ENCODE assay signal across 1 cellular context in the genomic region with DNA sequence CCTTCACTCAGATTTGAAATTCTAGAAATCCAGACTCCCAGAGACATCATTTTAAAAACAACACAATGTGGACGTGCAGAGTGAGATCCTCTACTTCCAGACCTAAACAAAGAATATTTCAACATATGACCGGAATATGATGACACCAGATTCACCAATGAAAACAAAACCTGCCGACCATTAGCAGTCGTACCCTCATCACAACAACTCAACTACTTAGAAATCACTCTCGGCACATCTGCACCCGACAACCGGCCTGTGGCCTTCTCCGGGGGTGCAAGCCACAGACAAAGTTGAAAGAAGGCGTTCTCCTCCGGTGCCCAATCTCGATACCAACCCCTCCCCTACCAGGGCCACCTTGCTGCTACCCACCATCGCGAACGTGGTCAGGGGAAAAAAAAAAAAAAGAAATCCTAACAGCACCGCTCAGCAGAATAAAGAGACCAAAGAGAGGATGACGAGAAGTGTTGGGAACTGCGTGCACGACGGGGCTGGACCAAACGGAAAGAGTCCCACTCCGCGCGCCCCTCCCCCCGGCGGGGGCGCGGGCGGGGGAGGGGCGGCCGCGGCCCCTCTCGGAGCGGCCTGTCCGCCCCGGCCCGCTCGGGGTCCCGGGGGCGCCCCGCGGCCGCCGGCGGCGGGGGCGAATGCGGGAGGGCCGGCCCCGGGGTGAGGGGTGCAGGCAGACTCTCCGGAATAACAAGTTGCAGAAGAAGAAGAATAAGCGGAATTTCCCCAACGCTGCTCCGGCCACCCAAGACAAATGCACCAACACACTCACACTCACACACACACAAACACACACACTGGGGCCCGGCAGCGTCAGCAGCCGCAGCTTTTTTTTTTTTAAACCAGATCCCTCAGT.
TF ChIP-seq lines count a peak whose summit lies in the region.

No MANE protein-coding gene starts in this region.

TF ChIP-seq in HEK293, 187 proteins besides CTCF, POLR2A, EP300 and RAD21 (continued from another document and continues in another):
- TF ChIP-seq, protein P1, sequence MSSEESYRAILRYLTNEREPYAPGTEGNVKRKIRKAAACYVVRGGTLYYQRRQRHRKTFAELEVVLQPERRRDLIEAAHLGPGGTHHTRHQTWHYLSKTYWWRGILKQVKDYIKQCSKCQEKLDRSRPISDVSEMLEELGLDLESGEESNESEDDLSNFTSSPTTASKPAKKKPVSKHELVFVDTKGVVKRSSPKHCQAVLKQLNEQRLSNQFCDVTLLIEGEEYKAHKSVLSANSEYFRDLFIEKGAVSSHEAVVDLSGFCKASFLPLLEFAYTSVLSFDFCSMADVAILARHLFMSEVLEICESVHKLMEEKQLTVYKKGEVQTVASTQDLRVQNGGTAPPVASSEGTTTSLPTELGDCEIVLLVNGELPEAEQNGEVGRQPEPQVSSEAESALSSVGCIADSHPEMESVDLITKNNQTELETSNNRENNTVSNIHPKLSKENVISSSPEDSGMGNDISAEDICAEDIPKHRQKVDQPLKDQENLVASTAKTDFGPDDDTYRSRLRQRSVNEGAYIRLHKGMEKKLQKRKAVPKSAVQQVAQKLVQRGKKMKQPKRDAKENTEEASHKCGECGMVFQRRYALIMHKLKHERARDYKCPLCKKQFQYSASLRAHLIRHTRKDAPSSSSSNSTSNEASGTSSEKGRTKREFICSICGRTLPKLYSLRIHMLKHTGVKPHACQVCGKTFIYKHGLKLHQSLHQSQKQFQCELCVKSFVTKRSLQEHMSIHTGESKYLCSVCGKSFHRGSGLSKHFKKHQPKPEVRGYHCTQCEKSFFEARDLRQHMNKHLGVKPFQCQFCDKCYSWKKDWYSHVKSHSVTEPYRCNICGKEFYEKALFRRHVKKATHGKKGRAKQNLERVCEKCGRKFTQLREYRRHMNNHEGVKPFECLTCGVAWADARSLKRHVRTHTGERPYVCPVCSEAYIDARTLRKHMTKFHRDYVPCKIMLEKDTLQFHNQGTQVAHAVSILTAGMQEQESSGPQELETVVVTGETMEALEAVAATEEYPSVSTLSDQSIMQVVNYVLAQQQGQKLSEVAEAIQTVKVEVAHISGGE (tag by site-specific recombination; conservative IDR thresholded peaks at IDR 0.05; ENCODE audit: low read depth) = peak; percentile 32; the same call in 1 of the 2 replicates
- TF ChIP-seq ZNF629 (tag by site-specific recombination; IDR thresholded peaks at IDR 0.05) = peak; percentile 28; the same call in 1 of the 2 replicates
- TF ChIP-seq ZNF785 (tag by site-specific recombination; IDR thresholded peaks at IDR 0.05) = no peak
- 0 out of 2 replicates have a peak, but pooled peaks have one; percentile 24 for TF ChIP-seq ZFP37 (tag by site-specific recombination; IDR thresholded peaks at IDR 0.05)
- TF ChIP-seq, protein P2, sequence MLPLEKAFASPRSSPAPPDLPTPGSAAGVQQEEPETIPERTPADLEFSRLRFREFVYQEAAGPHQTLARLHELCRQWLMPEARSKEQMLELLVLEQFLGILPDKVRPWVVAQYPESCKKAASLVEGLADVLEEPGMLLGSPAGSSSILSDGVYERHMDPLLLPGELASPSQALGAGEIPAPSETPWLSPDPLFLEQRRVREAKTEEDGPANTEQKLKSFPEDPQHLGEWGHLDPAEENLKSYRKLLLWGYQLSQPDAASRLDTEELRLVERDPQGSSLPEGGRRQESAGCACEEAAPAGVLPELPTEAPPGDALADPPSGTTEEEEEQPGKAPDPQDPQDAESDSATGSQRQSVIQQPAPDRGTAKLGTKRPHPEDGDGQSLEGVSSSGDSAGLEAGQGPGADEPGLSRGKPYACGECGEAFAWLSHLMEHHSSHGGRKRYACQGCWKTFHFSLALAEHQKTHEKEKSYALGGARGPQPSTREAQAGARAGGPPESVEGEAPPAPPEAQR (tag by site-specific recombination; IDR thresholded peaks at IDR 0.05) = no peak
- TF ChIP-seq, protein P3, sequence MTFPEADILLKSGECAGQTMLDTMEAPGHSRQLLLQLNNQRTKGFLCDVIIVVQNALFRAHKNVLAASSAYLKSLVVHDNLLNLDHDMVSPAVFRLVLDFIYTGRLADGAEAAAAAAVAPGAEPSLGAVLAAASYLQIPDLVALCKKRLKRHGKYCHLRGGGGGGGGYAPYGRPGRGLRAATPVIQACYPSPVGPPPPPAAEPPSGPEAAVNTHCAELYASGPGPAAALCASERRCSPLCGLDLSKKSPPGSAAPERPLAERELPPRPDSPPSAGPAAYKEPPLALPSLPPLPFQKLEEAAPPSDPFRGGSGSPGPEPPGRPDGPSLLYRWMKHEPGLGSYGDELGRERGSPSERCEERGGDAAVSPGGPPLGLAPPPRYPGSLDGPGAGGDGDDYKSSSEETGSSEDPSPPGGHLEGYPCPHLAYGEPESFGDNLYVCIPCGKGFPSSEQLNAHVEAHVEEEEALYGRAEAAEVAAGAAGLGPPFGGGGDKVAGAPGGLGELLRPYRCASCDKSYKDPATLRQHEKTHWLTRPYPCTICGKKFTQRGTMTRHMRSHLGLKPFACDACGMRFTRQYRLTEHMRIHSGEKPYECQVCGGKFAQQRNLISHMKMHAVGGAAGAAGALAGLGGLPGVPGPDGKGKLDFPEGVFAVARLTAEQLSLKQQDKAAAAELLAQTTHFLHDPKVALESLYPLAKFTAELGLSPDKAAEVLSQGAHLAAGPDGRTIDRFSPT (tag by site-specific recombination; IDR thresholded peaks at IDR 0.05) = peak; percentile 47; the same call in 1 of the 2 replicates
- TF ChIP-seq ZNF549 (tag by site-specific recombination; IDR thresholded peaks at IDR 0.05) = no peak
- TF ChIP-seq, protein P4, sequence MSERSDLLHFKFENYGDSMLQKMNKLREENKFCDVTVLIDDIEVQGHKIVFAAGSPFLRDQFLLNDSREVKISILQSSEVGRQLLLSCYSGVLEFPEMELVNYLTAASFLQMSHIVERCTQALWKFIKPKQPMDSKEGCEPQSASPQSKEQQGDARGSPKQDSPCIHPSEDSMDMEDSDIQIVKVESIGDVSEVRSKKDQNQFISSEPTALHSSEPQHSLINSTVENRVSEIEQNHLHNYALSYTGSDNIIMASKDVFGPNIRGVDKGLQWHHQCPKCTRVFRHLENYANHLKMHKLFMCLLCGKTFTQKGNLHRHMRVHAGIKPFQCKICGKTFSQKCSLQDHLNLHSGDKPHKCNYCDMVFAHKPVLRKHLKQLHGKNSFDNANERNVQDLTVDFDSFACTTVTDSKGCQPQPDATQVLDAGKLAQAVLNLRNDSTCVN (tag by site-specific recombination; optimal IDR thresholded peaks at IDR 0.05) = peak; percentile 71
- TF ChIP-seq ZNF341 (tag by site-specific recombination; IDR thresholded peaks at IDR 0.05; ENCODE audit: low read depth) = peak; percentile 83
- TF ChIP-seq ZBTB17 (tag by site-specific recombination; IDR thresholded peaks at IDR 0.05) = peak; percentile 91
- no peak for TF ChIP-seq KLF1 (tag by site-specific recombination; IDR thresholded peaks at IDR 0.05)
- TF ChIP-seq ZNF596 (tag by site-specific recombination; IDR thresholded peaks at IDR 0.05) = no peak
- no peak for TF ChIP-seq ZBTB48 (tag by site-specific recombination; IDR thresholded peaks at IDR 0.05)
- TF ChIP-seq SP3 (tag by site-specific recombination; IDR thresholded peaks at IDR 0.05) = peak; percentile 50
- no peak for TF ChIP-seq ZNF510 (tag by site-specific recombination; IDR thresholded peaks at IDR 0.05; ENCODE audit: insufficient replicate concordance)
- peak; percentile 30; the same call in 1 of the 2 replicates for TF ChIP-seq ZNF501 (tag by site-specific recombination; IDR thresholded peaks at IDR 0.05)
- TF ChIP-seq, protein P5, sequence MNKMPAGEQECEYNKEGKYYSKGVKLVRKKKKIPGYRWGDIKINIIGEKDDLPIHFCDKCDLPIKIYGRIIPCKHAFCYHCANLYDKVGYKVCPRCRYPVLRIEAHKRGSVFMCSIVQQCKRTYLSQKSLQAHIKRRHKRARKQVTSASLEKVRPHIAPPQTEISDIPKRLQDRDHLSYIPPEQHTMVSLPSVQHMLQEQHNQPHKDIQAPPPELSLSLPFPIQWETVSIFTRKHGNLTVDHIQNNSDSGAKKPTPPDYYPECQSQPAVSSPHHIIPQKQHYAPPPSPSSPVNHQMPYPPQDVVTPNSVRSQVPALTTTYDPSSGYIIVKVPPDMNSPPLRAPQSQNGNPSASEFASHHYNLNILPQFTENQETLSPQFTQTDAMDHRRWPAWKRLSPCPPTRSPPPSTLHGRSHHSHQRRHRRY (tag by site-specific recombination; IDR thresholded peaks at IDR 0.05) = no peak
- 0 out of 2 replicates have a peak, but pooled peaks have one; percentile 19 for TF ChIP-seq ZNF76 (tag by site-specific recombination; IDR thresholded peaks at IDR 0.05; ENCODE audit: borderline replicate concordance, low read depth)
- TF ChIP-seq ZNF335 (tag by site-specific recombination; conservative IDR thresholded peaks at IDR 0.05) = peak; percentile 92
- 0 out of 2 replicates have a peak, but pooled peaks have one; percentile 12 for TF ChIP-seq ZIC2 (tag by site-specific recombination; IDR thresholded peaks at IDR 0.05)
- peak; percentile 53; the same call in 1 of the 2 replicates for TF ChIP-seq ZNF366 (tag by site-specific recombination; conservative IDR thresholded peaks at IDR 0.05)
- TF ChIP-seq HOXD13 (CRISPR knock-in tag; IDR thresholded peaks at IDR 0.05; ENCODE audit: borderline replicate concordance) = no peak
- TF ChIP-seq PRDM1 (tag by site-specific recombination; IDR thresholded peaks at IDR 0.05) = peak; percentile 76
- TF ChIP-seq ZNF354C (tag by site-specific recombination; IDR thresholded peaks at IDR 0.05; ENCODE audit: borderline replicate concordance, low read depth) = no peak
- no peak for TF ChIP-seq SALL2 (tag by site-specific recombination; IDR thresholded peaks at IDR 0.05; ENCODE audit: borderline replicate concordance)
- peak; percentile 77 for TF ChIP-seq ZBTB8A (tag by site-specific recombination; IDR thresholded peaks at IDR 0.05)
- TF ChIP-seq, protein P6, sequence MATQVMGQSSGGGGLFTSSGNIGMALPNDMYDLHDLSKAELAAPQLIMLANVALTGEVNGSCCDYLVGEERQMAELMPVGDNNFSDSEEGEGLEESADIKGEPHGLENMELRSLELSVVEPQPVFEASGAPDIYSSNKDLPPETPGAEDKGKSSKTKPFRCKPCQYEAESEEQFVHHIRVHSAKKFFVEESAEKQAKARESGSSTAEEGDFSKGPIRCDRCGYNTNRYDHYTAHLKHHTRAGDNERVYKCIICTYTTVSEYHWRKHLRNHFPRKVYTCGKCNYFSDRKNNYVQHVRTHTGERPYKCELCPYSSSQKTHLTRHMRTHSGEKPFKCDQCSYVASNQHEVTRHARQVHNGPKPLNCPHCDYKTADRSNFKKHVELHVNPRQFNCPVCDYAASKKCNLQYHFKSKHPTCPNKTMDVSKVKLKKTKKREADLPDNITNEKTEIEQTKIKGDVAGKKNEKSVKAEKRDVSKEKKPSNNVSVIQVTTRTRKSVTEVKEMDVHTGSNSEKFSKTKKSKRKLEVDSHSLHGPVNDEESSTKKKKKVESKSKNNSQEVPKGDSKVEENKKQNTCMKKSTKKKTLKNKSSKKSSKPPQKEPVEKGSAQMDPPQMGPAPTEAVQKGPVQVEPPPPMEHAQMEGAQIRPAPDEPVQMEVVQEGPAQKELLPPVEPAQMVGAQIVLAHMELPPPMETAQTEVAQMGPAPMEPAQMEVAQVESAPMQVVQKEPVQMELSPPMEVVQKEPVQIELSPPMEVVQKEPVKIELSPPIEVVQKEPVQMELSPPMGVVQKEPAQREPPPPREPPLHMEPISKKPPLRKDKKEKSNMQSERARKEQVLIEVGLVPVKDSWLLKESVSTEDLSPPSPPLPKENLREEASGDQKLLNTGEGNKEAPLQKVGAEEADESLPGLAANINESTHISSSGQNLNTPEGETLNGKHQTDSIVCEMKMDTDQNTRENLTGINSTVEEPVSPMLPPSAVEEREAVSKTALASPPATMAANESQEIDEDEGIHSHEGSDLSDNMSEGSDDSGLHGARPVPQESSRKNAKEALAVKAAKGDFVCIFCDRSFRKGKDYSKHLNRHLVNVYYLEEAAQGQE (tag by site-specific recombination; IDR thresholded peaks at IDR 0.05) = peak; percentile 28; the same call in 1 of the 2 replicates
- peak; percentile 56; the same call in 1 of the 2 replicates for TF ChIP-seq ZNF2 (tag by site-specific recombination; IDR thresholded peaks at IDR 0.05)
- TF ChIP-seq, protein P7, sequence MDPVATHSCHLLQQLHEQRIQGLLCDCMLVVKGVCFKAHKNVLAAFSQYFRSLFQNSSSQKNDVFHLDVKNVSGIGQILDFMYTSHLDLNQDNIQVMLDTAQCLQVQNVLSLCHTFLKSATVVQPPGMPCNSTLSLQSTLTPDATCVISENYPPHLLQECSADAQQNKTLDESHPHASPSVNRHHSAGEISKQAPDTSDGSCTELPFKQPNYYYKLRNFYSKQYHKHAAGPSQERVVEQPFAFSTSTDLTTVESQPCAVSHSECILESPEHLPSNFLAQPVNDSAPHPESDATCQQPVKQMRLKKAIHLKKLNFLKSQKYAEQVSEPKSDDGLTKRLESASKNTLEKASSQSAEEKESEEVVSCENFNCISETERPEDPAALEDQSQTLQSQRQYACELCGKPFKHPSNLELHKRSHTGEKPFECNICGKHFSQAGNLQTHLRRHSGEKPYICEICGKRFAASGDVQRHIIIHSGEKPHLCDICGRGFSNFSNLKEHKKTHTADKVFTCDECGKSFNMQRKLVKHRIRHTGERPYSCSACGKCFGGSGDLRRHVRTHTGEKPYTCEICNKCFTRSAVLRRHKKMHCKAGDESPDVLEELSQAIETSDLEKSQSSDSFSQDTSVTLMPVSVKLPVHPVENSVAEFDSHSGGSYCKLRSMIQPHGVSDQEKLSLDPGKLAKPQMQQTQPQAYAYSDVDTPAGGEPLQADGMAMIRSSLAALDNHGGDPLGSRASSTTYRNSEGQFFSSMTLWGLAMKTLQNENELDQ (tag by site-specific recombination; IDR thresholded peaks at IDR 0.05; ENCODE audit: low read depth) = no peak
- TF ChIP-seq, protein P8, sequence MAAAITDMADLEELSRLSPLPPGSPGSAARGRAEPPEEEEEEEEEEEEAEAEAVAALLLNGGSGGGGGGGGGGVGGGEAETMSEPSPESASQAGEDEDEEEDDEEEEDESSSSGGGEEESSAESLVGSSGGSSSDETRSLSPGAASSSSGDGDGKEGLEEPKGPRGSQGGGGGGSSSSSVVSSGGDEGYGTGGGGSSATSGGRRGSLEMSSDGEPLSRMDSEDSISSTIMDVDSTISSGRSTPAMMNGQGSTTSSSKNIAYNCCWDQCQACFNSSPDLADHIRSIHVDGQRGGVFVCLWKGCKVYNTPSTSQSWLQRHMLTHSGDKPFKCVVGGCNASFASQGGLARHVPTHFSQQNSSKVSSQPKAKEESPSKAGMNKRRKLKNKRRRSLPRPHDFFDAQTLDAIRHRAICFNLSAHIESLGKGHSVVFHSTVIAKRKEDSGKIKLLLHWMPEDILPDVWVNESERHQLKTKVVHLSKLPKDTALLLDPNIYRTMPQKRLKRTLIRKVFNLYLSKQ (tag by site-specific recombination; IDR thresholded peaks at IDR 0.05; ENCODE audit: borderline replicate concordance) = no peak
- TF ChIP-seq ZNF175 (tag by site-specific recombination; IDR thresholded peaks at IDR 0.05) = no peak
- peak; percentile 35 for TF ChIP-seq SP2 (tag by site-specific recombination; IDR thresholded peaks at IDR 0.05)
- TF ChIP-seq, protein P9, sequence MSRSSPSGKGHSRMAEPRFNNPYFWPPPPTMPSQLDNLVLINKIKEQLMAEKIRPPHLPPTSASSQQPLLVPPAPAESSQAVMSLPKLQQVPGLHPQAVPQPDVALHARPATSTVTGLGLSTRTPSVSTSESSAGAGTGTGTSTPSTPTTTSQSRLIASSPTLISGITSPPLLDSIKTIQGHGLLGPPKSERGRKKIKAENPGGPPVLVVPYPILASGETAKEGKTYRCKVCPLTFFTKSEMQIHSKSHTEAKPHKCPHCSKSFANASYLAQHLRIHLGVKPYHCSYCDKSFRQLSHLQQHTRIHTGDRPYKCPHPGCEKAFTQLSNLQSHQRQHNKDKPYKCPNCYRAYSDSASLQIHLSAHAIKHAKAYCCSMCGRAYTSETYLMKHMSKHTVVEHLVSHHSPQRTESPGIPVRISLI (tag by site-specific recombination; IDR thresholded peaks at IDR 0.05) = peak; percentile 31; the same call in 1 of the 2 replicates
- 0 out of 2 replicates have a peak, but pooled peaks have one; percentile 13 for TF ChIP-seq ZSCAN16 (tag by site-specific recombination; IDR thresholded peaks at IDR 0.05)
- peak; percentile 89 for TF ChIP-seq ZEB2 (tag by site-specific recombination; IDR thresholded peaks at IDR 0.05)
- no peak for TF ChIP-seq OSR2 (tag by site-specific recombination; IDR thresholded peaks at IDR 0.05)
